In genomic region chr2:56812432-56812831, GRCh38 we compare ENCODE assay signal across 17 cellular contexts.
DNase-seq lines count a peak whose midpoint lies in the region; ATAC-seq, FAIRE-seq and TF ChIP-seq lines count a peak whose summit lies in the region.
"Had no signal": no experiment of that assay in that cellular context is flagged by ENCODE, and none has a peak within 500 bp of the region (broad histone marks: within the 10 kb centered on the region; RNA-seq: fewer than 3 reads in every experiment).

No MANE protein-coding gene starts in this region.

- TF ChIP-seq EP300 in A549 (IDR thresholded peaks at IDR 0.05) = no peak

- H3K27ac ChIP-seq in A549 (no peak overlapping the region), mammary epithelial cell (ENCODE audit: insufficient read depth, low read depth, low read length) (no peak overlapping the region)
- H3K27ac ChIP-seq: BLaER1 treated with 17β-estradiol and CSF1 and Interleukin-3, amounts not matched to agents 10 nM and 100 nM had no signal

- no peaks in the 10 kb centered on the region; the same call in 1 of the 3 replicates for H3K9me3 ChIP-seq in A549
- no peaks in the 10 kb centered on the region for H3K9me3 ChIP-seq in mammary epithelial cell (replicated peaks; ENCODE audit: insufficient read depth, low read length)
- H3K9me3 ChIP-seq: BLaER1 treated with 17β-estradiol and CSF1 and Interleukin-3, amounts not matched to agents 10 nM and 100 nM had no signal

- CTCF ChIA-PET in A549 (lab: Yijun Ruan, JAX) = no interaction called here
- CTCF ChIA-PET in mammary epithelial cell (lab: Charles Lee; ENCODE audit: low non-redundant PET) = no interaction called here

- H3K79me2 ChIP-seq in mammary epithelial cell (ENCODE audit: insufficient read depth, low read length) = no peaks in the 10 kb centered on the region

- BruUV-seq in mammary epithelial cell (replicated peaks; lab: Mats Ljungman, UMichigan) = no TSS peak

- no peak overlapping the region for H2AFZ ChIP-seq in mammary epithelial cell (ENCODE audit: low read depth, low read length)

- H3K4me1 ChIP-seq in A549 (peaks cover 19% of the 10 kb centered on the region; the same call in 2 of the 3 replicates), mammary epithelial cell (ENCODE audit: insufficient read depth, low read length) (no peaks in the 10 kb centered on the region)
- H3K4me1 ChIP-seq: BLaER1 treated with 17β-estradiol and CSF1 and Interleukin-3, amounts not matched to agents 10 nM and 100 nM had no signal

- no peak for ATAC-seq in A549
- ATAC-seq: CD8-positive, alpha-beta T cell had no signal

- in situ Hi-C loops in mammary epithelial cell (cut with MboI; ENCODE audit: low sequenced_read_pairs in 2 of 2) = no loop called here

- TF ChIP-seq RAD21 in A549 (conservative IDR thresholded peaks at IDR 0.05 in 1 of 2, IDR thresholded peaks at IDR 0.05 in 1 of 2) = no peak

- H3K36me3 ChIP-seq in mammary epithelial cell (ENCODE audit: insufficient read depth, low read length) = no peaks in the 10 kb centered on the region
- H3K36me3 ChIP-seq: BLaER1 treated with 17β-estradiol and CSF1 and Interleukin-3, amounts not matched to agents 10 nM and 100 nM had no signal

- DNase-seq in A549 (ENCODE audit: low read depth in 1 of 2, low spot score in 1 of 2) = no peak
- peak; percentile 11 for DNase-seq in GM03348 (ENCODE audit: low spot score)
- DNase-seq in mammary epithelial cell = peak; percentile 1
- peak; percentile 6 for DNase-seq in iris pigment epithelial cell (ENCODE audit: low read depth)
- DNase-seq in NCI-H2081 treated with DMSO at 0.1 percent for 48 hours (lab: John Stamatoyannopoulos, UW) = no peak
- no peak for DNase-seq in UCSD-AML1 (lab: John Stamatoyannopoulos, UW; ENCODE audit: unreplicated experiment)
- no peak for DNase-seq in posterior cingulate gyrus
- DNase-seq in Ammon's horn (ENCODE audit: low spot score) = no peak
- DNase-seq: 8988T; CD8-positive, alpha-beta T cell; DMS53; KG1; NCI-H1436; NCI-H2029; NCI-H2171 treated with DMSO at 0.1 percent for 48 hours; Right ventricle myocardium superior had no signal

- intact Hi-C loops in mammary epithelial cell (cut with micrococcal nuclease) = no loop called here
- intact Hi-C loops in posterior cingulate gyrus (cut with DNase I) = no loop called here

- dilution Hi-C loops in mammary epithelial cell (cut with HindIII; ENCODE audit: low sequenced_read_pairs) = no loop called here

- WGBS in A549 (ENCODE audit: missing lambda C conversion rate) = 1% methylated on average over 1 of the region's 1 CpG
- WGBS in mammary epithelial cell (ENCODE audit: low coverage, missing lambda C conversion rate) = 6% methylated on average over 1 of the region's 1 CpG

- no peak overlapping the region for H3K9ac ChIP-seq in mammary epithelial cell (ENCODE audit: insufficient read depth, low read length)
- H3K9ac ChIP-seq: BLaER1 treated with 17β-estradiol and CSF1 and Interleukin-3, amounts not matched to agents 10 nM and 100 nM had no signal

- FAIRE-seq in A549 (lab: Jason Lieb, UNC) = peak; percentile 79

- TF ChIP-seq CTCF in A549 (IDR thresholded peaks at IDR 0.05) (no peak), mammary epithelial cell (conservative IDR thresholded peaks at IDR 0.05 in 1 of 2, IDR thresholded peaks at IDR 0.05 in 1 of 2; ENCODE audit: extremely low read depth in 1 of 2, insufficient read depth in 1 of 2, low read depth in 1 of 2, low read length in 2 of 2) (no peak)

- no peak for TF ChIP-seq POLR2A in A549 (IDR thresholded peaks at IDR 0.05; ENCODE audit: low read length)

- H4K20me1 ChIP-seq in mammary epithelial cell (ENCODE audit: insufficient read depth, low read length) = no peaks in the 10 kb centered on the region
- H4K20me1 ChIP-seq: BLaER1 treated with 17β-estradiol and CSF1 and Interleukin-3, amounts not matched to agents 10 nM and 100 nM had no signal

- POLR2A ChIA-PET in A549 (lab: Yijun Ruan, JAX) = no interaction called here

- H3K27me3 ChIP-seq in mammary epithelial cell (ENCODE audit: insufficient read depth, low read length) = no peaks in the 10 kb centered on the region
- H3K27me3 ChIP-seq: BLaER1 treated with 17β-estradiol and CSF1 and Interleukin-3, amounts not matched to agents 10 nM and 100 nM had no signal

- H3K4me3 ChIP-seq in A549 (no peak overlapping the region), mammary epithelial cell (replicated peaks in 1 of 3; ENCODE audit: insufficient read depth in 1 of 3, low read depth in 2 of 3, low read length in 3 of 3) (no peak overlapping the region)
- H3K4me3 ChIP-seq: BLaER1 treated with 17β-estradiol and CSF1 and Interleukin-3, amounts not matched to agents 10 nM and 100 nM had no signal

- H3K4me2 ChIP-seq in A549 (peak overlapping the region; percentile 48), mammary epithelial cell (ENCODE audit: insufficient read depth, low read depth, low read length) (no peak overlapping the region)
- H3K4me2 ChIP-seq: BLaER1 treated with 17β-estradiol and CSF1 and Interleukin-3, amounts not matched to agents 10 nM and 100 nM had no signal

TF ChIP-seq in A549, 52 proteins besides CTCF, POLR2A, EP300 and RAD21:
- no peak for TF ChIP-seq NPAS2 (CRISPR knock-in tag; IDR thresholded peaks at IDR 0.05; ENCODE audit: borderline replicate concordance)

Comparison
In these comparisons a context has a peak if more than half of its experiments do, and no peak if none do; other contexts are left out.
1. DNase-seq: peak in GM03348 (single experiment), mammary epithelial cell (single experiment) and iris pigment epithelial cell (single experiment); none in A549 (0 of 2), NCI-H2081 treated with DMSO at 0.1 percent for 48 hours (single experiment), UCSD-AML1 (single experiment), posterior cingulate gyrus (0 of 10) and Ammon's horn (single experiment).